7 cellular contexts compared by ENCODE assay signal in genomic region chr9:19516348-19516747, GRCh38.
"Had no signal": no experiment of that assay in that cellular context is flagged by ENCODE, and none has a peak within 500 bp of the region (broad histone marks: within the 10 kb centered on the region; RNA-seq: fewer than 3 reads in every experiment).

No MANE protein-coding gene starts in this region.

- DNase-seq: hypothalamus, kidney glomerular epithelial cell, right cardiac atrium, SHP77, small intestine had no signal

- ATAC-seq: right cardiac atrium had no signal

- H3K4me3 Mint-ChIP-seq: activated naive CD8-positive, alpha-beta T cell; stimulated activated naive CD8-positive, alpha-beta T cell treated with anti-CD3 and anti-CD28 coated beads, Interleukin-15, Interleukin-2, amounts not matched to agents 100 ng/mL and 50 ng/mL, for 24 hours had no signal

- H3K36me3 Mint-ChIP-seq: activated naive CD8-positive, alpha-beta T cell had no signal

- H3K9me3 Mint-ChIP-seq: stimulated activated naive CD8-positive, alpha-beta T cell treated with anti-CD3 and anti-CD28 coated beads, Interleukin-15, Interleukin-2, amounts not matched to agents 100 ng/mL and 50 ng/mL, for 24 hours had no signal

- H3K27me3 Mint-ChIP-seq: activated naive CD8-positive, alpha-beta T cell had no signal

- H3K27ac Mint-ChIP-seq: activated naive CD8-positive, alpha-beta T cell had no signal
